ENCODE assay signal across 13 cellular contexts in genomic region chr11:70901951-70902521, GRCh38.
DNase-seq lines count a peak whose midpoint lies in the region; ATAC-seq and TF ChIP-seq lines count a peak whose summit lies in the region.
"Had no signal": no experiment of that assay in that cellular context is flagged by ENCODE, and none has a peak within 500 bp of the region (broad histone marks: within the 10 kb centered on the region; RNA-seq: fewer than 3 reads in every experiment).

No MANE protein-coding gene starts in this region.

- H3K36me3 ChIP-seq in breast epithelium, result no peaks in the 10 kb centered on the region
- no peaks in the 10 kb centered on the region for H3K36me3 ChIP-seq in mammary epithelial cell (ENCODE audit: insufficient read depth, low read length)
- H3K36me3 ChIP-seq in RWPE2 (ENCODE audit: low read depth), result no peaks in the 10 kb centered on the region
- no peaks in the 10 kb centered on the region for H3K36me3 ChIP-seq in lower lobe of right lung
- no peaks in the 10 kb centered on the region for H3K36me3 ChIP-seq in upper lobe of right lung
- no peaks in the 10 kb centered on the region for H3K36me3 ChIP-seq in gastrocnemius medialis
- no peaks in the 10 kb centered on the region for H3K36me3 ChIP-seq in osteoblast (ENCODE audit: insufficient read depth, low read length)

- H3K27me3 ChIP-seq in breast epithelium (no peaks in the 10 kb centered on the region), mammary epithelial cell (ENCODE audit: insufficient read depth, low read length) (no peaks in the 10 kb centered on the region), RWPE2 (ENCODE audit: insufficient read depth, poor library complexity, severe bottlenecking) (no peaks in the 10 kb centered on the region), lower lobe of right lung (ENCODE audit: low read depth) (no peaks in the 10 kb centered on the region), upper lobe of right lung (no peaks in the 10 kb centered on the region), gastrocnemius medialis (no peaks in the 10 kb centered on the region), osteoblast (ENCODE audit: insufficient read depth, low read length) (no peaks in the 10 kb centered on the region)

- dilution Hi-C loops in mammary epithelial cell (cut with HindIII; ENCODE audit: low sequenced_read_pairs), result no loop called here

- no peaks in the 10 kb centered on the region for H3K9me3 ChIP-seq in breast epithelium
- peaks cover 7% of the 10 kb centered on the region for H3K9me3 ChIP-seq in mammary epithelial cell (replicated peaks; ENCODE audit: insufficient read depth, low read length)
- H3K9me3 ChIP-seq in RWPE2 (ENCODE audit: severe bottlenecking), result no peaks in the 10 kb centered on the region
- H3K9me3 ChIP-seq in lower lobe of right lung, result peaks cover 5% of the 10 kb centered on the region
- H3K9me3 ChIP-seq in upper lobe of right lung, result peaks cover 4% of the 10 kb centered on the region
- peaks cover 0 to 4% (median 0%) of the 10 kb centered on the region in 3 donors for H3K9me3 ChIP-seq in gastrocnemius medialis
- no peaks in the 10 kb centered on the region for H3K9me3 ChIP-seq in osteoblast (ENCODE audit: low read depth, low read length)

- ATAC-seq in RWPE2 (ENCODE audit: low read depth) (0 out of 3 replicates have a peak, but pooled peaks have one; percentile 40), lower lobe of right lung (peak in 1 of 2 donors; percentile 14), upper lobe of right lung (peak; percentile 11), gastrocnemius medialis (no peak), GM19452 (IDR thresholded peaks at IDR 0.05; ENCODE audit: unreplicated experiment) (no peak)

- H3K4me3 ChIP-seq in breast epithelium, result no peak overlapping the region
- H3K4me3 ChIP-seq in mammary epithelial cell (replicated peaks in 1 of 3; ENCODE audit: insufficient read depth in 1 of 3, low read depth in 2 of 3, low read length in 3 of 3), result no peak overlapping the region
- no peak overlapping the region for H3K4me3 ChIP-seq in RWPE2 (ENCODE audit: severe bottlenecking)
- no peak overlapping the region for H3K4me3 ChIP-seq in lower lobe of right lung
- H3K4me3 ChIP-seq in upper lobe of right lung, result no peak overlapping the region
- no peak overlapping the region for H3K4me3 ChIP-seq in gastrocnemius medialis
- H3K4me3 ChIP-seq in osteoblast (ENCODE audit: insufficient read depth, low read length), result no peak overlapping the region

- no TSS peak for BruUV-seq in mammary epithelial cell (replicated peaks; lab: Mats Ljungman, UMichigan)

- H3K27ac ChIP-seq in breast epithelium (peak overlapping the region; percentile 53 to 64), mammary epithelial cell (ENCODE audit: insufficient read depth, low read depth, low read length) (no peak overlapping the region), RWPE2 (ENCODE audit: poor library complexity, severe bottlenecking) (no peak overlapping the region), lower lobe of right lung (no peak overlapping the region), upper lobe of right lung (no peak overlapping the region), gastrocnemius medialis (no peak overlapping the region), osteoblast (ENCODE audit: low read depth, low read length) (no peak overlapping the region)

- H4K20me1 ChIP-seq in mammary epithelial cell (ENCODE audit: insufficient read depth, low read length), result no peaks in the 10 kb centered on the region
- H4K20me1 ChIP-seq in osteoblast (ENCODE audit: insufficient read depth, low read length), result no peaks in the 10 kb centered on the region

- in situ Hi-C loops in mammary epithelial cell (cut with MboI; ENCODE audit: low sequenced_read_pairs in 2 of 2), result no loop called here
- in situ Hi-C loops in gastrocnemius medialis (cut with MboI; ENCODE audit: low sequenced_read_pairs in 4 of 4), result no loop called here

- H3K79me2 ChIP-seq in mammary epithelial cell (ENCODE audit: insufficient read depth, low read length) (no peaks in the 10 kb centered on the region), osteoblast (ENCODE audit: insufficient read depth, low read length) (no peaks in the 10 kb centered on the region)

- TF ChIP-seq CTCF in breast epithelium (IDR thresholded peaks at IDR 0.05), result no peak
- no peak for TF ChIP-seq CTCF in mammary epithelial cell (conservative IDR thresholded peaks at IDR 0.05 in 1 of 2, IDR thresholded peaks at IDR 0.05 in 1 of 2; ENCODE audit: extremely low read depth in 1 of 2, insufficient read depth in 1 of 2, low read depth in 1 of 2, low read length in 2 of 2)
- TF ChIP-seq CTCF in RWPE2 (IDR thresholded peaks at IDR 0.05; ENCODE audit: poor library complexity, severe bottlenecking), result no peak
- no peak for TF ChIP-seq CTCF in lower lobe of right lung (IDR thresholded peaks at IDR 0.05)
- no peak for TF ChIP-seq CTCF in upper lobe of right lung (IDR thresholded peaks at IDR 0.05)
- no peak for TF ChIP-seq CTCF in gastrocnemius medialis (IDR thresholded peaks at IDR 0.05 in 4 of 5, conservative IDR thresholded peaks at IDR 0.05 in 1 of 5)
- no peak for TF ChIP-seq CTCF in osteoblast (IDR thresholded peaks at IDR 0.05; ENCODE audit: extremely low read depth, low read depth, low read length)

- H3K4me1 ChIP-seq in breast epithelium, result peaks cover 0 to 3% of the 10 kb centered on the region in 2 donors
- no peaks in the 10 kb centered on the region for H3K4me1 ChIP-seq in mammary epithelial cell (ENCODE audit: insufficient read depth, low read length)
- no peaks in the 10 kb centered on the region for H3K4me1 ChIP-seq in RWPE2 (ENCODE audit: insufficient read depth, poor library complexity, severe bottlenecking)
- no peaks in the 10 kb centered on the region for H3K4me1 ChIP-seq in lower lobe of right lung
- no peaks in the 10 kb centered on the region for H3K4me1 ChIP-seq in upper lobe of right lung
- no peaks in the 10 kb centered on the region for H3K4me1 ChIP-seq in gastrocnemius medialis
- H3K4me1 ChIP-seq in osteoblast (ENCODE audit: insufficient read depth, low read length), result no peaks in the 10 kb centered on the region

- H2AFZ ChIP-seq in mammary epithelial cell (ENCODE audit: low read depth, low read length) (no peak overlapping the region), osteoblast (ENCODE audit: low read length) (no peak overlapping the region)

- H3K4me2 ChIP-seq in mammary epithelial cell (ENCODE audit: insufficient read depth, low read depth, low read length), result no peak overlapping the region
- H3K4me2 ChIP-seq in osteoblast (ENCODE audit: insufficient read depth, low read length), result no peak overlapping the region

- H3K9ac ChIP-seq in mammary epithelial cell (ENCODE audit: insufficient read depth, low read length), result no peak overlapping the region

- DNase-seq in breast epithelium (ENCODE audit: low spot score in 2 of 2) (peak; percentile 40 to 43), mammary epithelial cell (no peak), RWPE2 (ENCODE audit: low spot score) (no peak), lower lobe of right lung (peak; percentile 36), upper lobe of right lung (peak; percentile 54), gastrocnemius medialis (no peak), osteoblast (ENCODE audit: insufficient read length, low spot score, missing footprints) (no peak)
- DNase-seq: ACHN; activated CD4-positive, alpha-beta memory T cell treated with anti-CD3 and anti-CD28 coated beads for 36 hours; H7; NCI-H345; stimulated activated naive CD4-positive, alpha-beta T cell had no signal

- CTCF ChIA-PET in mammary epithelial cell (lab: Charles Lee; ENCODE audit: low non-redundant PET), result no interaction called here

- WGBS in mammary epithelial cell (ENCODE audit: low coverage, missing lambda C conversion rate), result 79% methylated on average over 12 of the region's 15 CpGs

- intact Hi-C loops in breast epithelium (cut with DNase I; ENCODE audit: low total_unique reads), result no loop called here
- intact Hi-C loops in mammary epithelial cell (cut with micrococcal nuclease), result no loop called here
- intact Hi-C loops in lower lobe of right lung (cut with DNase I), result no loop called here
- intact Hi-C loops in upper lobe of right lung (cut with DNase I), result no loop called here
- intact Hi-C loops in gastrocnemius medialis (cut with DNase I; ENCODE audit: low total_unique reads), result no loop called here

- TF ChIP-seq POLR2A in breast epithelium (IDR thresholded peaks at IDR 0.05) (no peak), gastrocnemius medialis (IDR thresholded peaks at IDR 0.05) (no peak)

Comparison
In these comparisons a context has a peak if more than half of its experiments do, and no peak if none do; other contexts are left out.
1. DNase-seq: peak in breast epithelium (2 of 2), lower lobe of right lung (single experiment) and upper lobe of right lung (single experiment); none in mammary epithelial cell (single experiment), RWPE2 (single experiment), gastrocnemius medialis (0 of 2) and osteoblast (single experiment).
2. H3K27ac ChIP-seq: peak in breast epithelium (2 of 2); none in mammary epithelial cell (single experiment), RWPE2 (single experiment), lower lobe of right lung (single experiment), upper lobe of right lung (single experiment), gastrocnemius medialis (0 of 4) and osteoblast (single experiment).
3. ATAC-seq: peak in RWPE2 (single experiment) and upper lobe of right lung (single experiment); none in gastrocnemius medialis (0 of 2) and GM19452 (single experiment).